22 cellular contexts compared by ENCODE assay signal in genomic region chr12:34602213-34602940, GRCh38.
"Had no signal": no experiment of that assay in that cellular context is flagged by ENCODE, and none has a peak within 500 bp of the region (broad histone marks: within the 10 kb centered on the region; RNA-seq: fewer than 3 reads in every experiment).

No MANE protein-coding gene starts in this region.

- H3K4me1 ChIP-seq: foreskin keratinocyte, neural progenitor cell, psoas muscle, stomach, testis had no signal

- H3K4me3 ChIP-seq: cardiac muscle cell, dorsolateral prefrontal cortex, neural progenitor cell, psoas muscle, stomach, testis had no signal

- H3K27me3 ChIP-seq: cardiac muscle cell, foreskin keratinocyte, neural progenitor cell, stomach, testis had no signal

- FAIRE-seq: keratinocyte, small intestine had no signal

- H3K9me3 ChIP-seq: psoas muscle, testis had no signal

- H3K27ac ChIP-seq: cardiac muscle cell, dorsolateral prefrontal cortex, epithelial cell of prostate, foreskin keratinocyte, neural progenitor cell, psoas muscle, stomach, testis had no signal

- DNase-seq: activated CD4-positive, alpha-beta T cell treated with anti-CD3 and anti-CD28 coated beads for 48 hours; activated CD8-positive, alpha-beta memory T cell treated with anti-CD3 and anti-CD28 coated beads, Interleukin-2, amount 50 U/mL, for 4 hours; activated gamma-delta T cell treated with Interleukin-2 at 50 U/mL for 16 hours; activated naive CD8-positive, alpha-beta T cell treated with anti-CD3 and anti-CD28 coated beads for 36 hours; activated T-cell treated with anti-CD3 and anti-CD28 coated beads, Interleukin-2, amount 50 U/mL, for 48 hours; endodermal cell; foreskin keratinocyte; hippocampal formation; left ventricle myocardium superior; mesenchymal stem cell; naive thymus-derived CD4-positive, alpha-beta T cell; small intestine; stimulated activated CD4-positive, alpha-beta T cell treated with anti-CD3 and anti-CD28 coated beads, Interleukin-4, amount 100 ng/mL, for 1 hour; stomach; T-cell; testis had no signal

- H3K36me3 ChIP-seq: cardiac muscle cell, neural progenitor cell, stomach had no signal
